8 cellular contexts compared by ENCODE assay signal in the genomic region with DNA sequence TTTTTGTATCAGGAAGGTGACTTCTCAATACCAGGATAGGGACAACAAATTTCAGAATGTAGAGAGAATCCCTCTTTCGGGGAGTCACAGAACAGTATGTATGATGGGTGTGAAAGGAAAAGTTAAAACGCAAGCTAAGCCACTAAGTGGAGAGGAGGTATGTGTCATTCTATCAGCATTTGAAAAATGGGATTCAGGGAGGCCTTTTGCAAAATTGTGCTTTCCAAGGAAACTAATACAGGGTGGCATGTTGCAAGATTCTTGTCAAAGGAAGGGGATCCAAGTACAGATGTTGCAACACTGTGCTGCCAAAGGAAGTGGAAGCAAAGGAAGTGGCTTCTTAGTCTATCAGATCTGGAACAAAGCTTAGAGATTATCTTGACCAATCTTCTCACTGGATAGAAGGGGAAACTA. TPM values are rescaled to one million over a fixed set of nuclear protein-coding genes. Genes with fewer than 3 reads are reported as not detected.
DNase-seq lines count a peak whose midpoint lies in the region; ATAC-seq, FAIRE-seq and TF ChIP-seq lines count a peak whose summit lies in the region.

No MANE protein-coding gene starts in this region.

- TF ChIP-seq CTCF in fibroblast of the aortic adventitia (IDR thresholded peaks at IDR 0.05; ENCODE audit: insufficient read depth, low read length) (no peak), mesothelial cell of epicardium (IDR thresholded peaks at IDR 0.05; ENCODE audit: unreplicated experiment) (no peak)

- no peak overlapping the region for H3K4me3 Mint-ChIP-seq in mesothelial cell of epicardium

- H3K4me3 ChIP-seq in fibroblast of the aortic adventitia (ENCODE audit: low read depth, low read length) (no peak overlapping the region), small intestine (ENCODE audit: low read depth in 1 of 2, low read length in 2 of 2) (no peak overlapping the region)

- 17 to 36% (median 19%) methylated on average over 2 of the region's 2 CpGs for WGBS in small intestine, 3 donors

- H3K4me1 ChIP-seq in small intestine (ENCODE audit: control insufficient read depth in 2 of 2, insufficient read depth in 1 of 2, low read depth in 1 of 2, low read length in 1 of 2), result peaks cover 29 to 34% of the 10 kb centered on the region in 2 donors

- no peak overlapping the region for H3K27ac Mint-ChIP-seq in mesothelial cell of epicardium

- no peaks in the 10 kb centered on the region for H3K36me3 ChIP-seq in small intestine (ENCODE audit: control insufficient read depth in 2 of 2, insufficient read depth in 2 of 2, low read length in 2 of 2)

- no peaks in the 10 kb centered on the region for H3K27me3 ChIP-seq in small intestine (ENCODE audit: control insufficient read depth in 2 of 2, insufficient read depth in 2 of 2, low read length in 2 of 2)

- no peaks in the 10 kb centered on the region for H3K9me3 ChIP-seq in small intestine (ENCODE audit: control insufficient read depth, low read depth)

- peak; percentile 7 for ATAC-seq in HG03108 (IDR thresholded peaks at IDR 0.05; ENCODE audit: unreplicated experiment)

- H3K27me3 Mint-ChIP-seq in mesothelial cell of epicardium (ENCODE audit: low read depth), result no peaks in the 10 kb centered on the region

- peaks cover 18% of the 10 kb centered on the region for H3K4me1 Mint-ChIP-seq in mesothelial cell of epicardium

- DNase-seq in GM04504 (ENCODE audit: low read depth) (peak; percentile 86), SKM-1 treated with dmso at 0.1 percent for 144 hours (lab: John Stamatoyannopoulos, UW; ENCODE audit: unreplicated experiment) (peak; percentile 81), fibroblast of the aortic adventitia (ENCODE audit: low read depth) (peak; percentile 97), small intestine (peak; percentile 73), mesothelial cell of epicardium (ENCODE audit: low spot score in 2 of 2, unreplicated experiment in 2 of 2) (no peak), iPS-NIHi7 (ENCODE audit: extremely low spot score) (no peak)
- no peak for DNase-seq in activated CD4-positive, alpha-beta T cell treated with anti-CD3 and anti-CD28 coated beads, Interleukin-2, amount 50 U/mL, for 48 hours

- H3K36me3 Mint-ChIP-seq in mesothelial cell of epicardium, result no peaks in the 10 kb centered on the region

- H3K9me3 Mint-ChIP-seq in mesothelial cell of epicardium, result no peaks in the 10 kb centered on the region

- FAIRE-seq in small intestine (lab: Jason Lieb, UNC), result no peak

- H3K27ac ChIP-seq in small intestine (ENCODE audit: low read depth in 1 of 2, low read length in 1 of 2), result peak overlapping the region; percentile 97

RNA-seq across cellular contexts. Expression of a gene that starts 12.6 kb away (rescaled TPM):
- total RNA-seq in fibroblast of the aortic adventitia (ENCODE audit: low replicate concordance), result 33.7 and 42.9 TPM in 2 replicates
- 100 to 1,000 TPM in 2 of 3 donors, 10 to 100 TPM in 1; 97.5 to 190 (median 164) TPM for polyA plus RNA-seq in small intestine
- total RNA-seq in mesothelial cell of epicardium, result 80.4 to 84.1 TPM (median 81.8 TPM) in 3 replicates

Comparison
In these comparisons a context has a peak if more than half of its experiments do, and no peak if none do; other contexts are left out.
1. DNase-seq: peak in GM04504 (single experiment), SKM-1 treated with dmso at 0.1 percent for 144 hours (single experiment), fibroblast of the aortic adventitia (single experiment) and small intestine (single experiment); none in mesothelial cell of epicardium (0 of 2), iPS-NIHi7 (single experiment) and activated CD4-positive, alpha-beta T cell treated with anti-CD3 and anti-CD28 coated beads, Interleukin-2, amount 50 U/mL, for 48 hours (0 of 2).